Comparison of ENCODE assay signal across 8 cellular contexts in the genomic region with DNA sequence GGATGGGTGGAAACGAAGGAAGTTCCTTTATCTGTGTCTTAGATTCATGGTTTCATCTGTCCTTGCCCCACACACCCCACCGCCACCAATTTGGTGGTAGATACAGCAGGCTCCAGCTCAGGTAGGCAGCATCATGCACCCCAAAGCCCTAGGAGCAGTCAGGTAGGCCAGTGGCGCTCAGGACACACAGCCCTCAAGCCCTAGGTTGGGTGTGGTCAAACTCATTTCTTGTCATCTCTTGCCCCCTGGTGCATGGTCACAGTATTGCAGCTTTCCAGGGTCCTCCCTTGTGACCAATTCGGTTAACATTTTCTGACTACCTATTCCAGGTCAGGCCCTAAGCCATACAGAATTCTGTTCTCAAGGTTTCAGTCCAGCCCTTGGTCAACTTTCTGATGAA. TPM values are rescaled to one million over a fixed set of nuclear protein-coding genes. Genes with fewer than 3 reads are reported as not detected.
DNase-seq lines count a peak whose midpoint lies in the region; ATAC-seq and TF ChIP-seq lines count a peak whose summit lies in the region.

No MANE protein-coding gene starts in this region.

- H3K27ac ChIP-seq in OCI-LY3 (ENCODE audit: low read length) = no peak overlapping the region

- H2AFZ ChIP-seq in OCI-LY3 (ENCODE audit: low read depth, low read length) = no peak overlapping the region

- H3K27me3 ChIP-seq in OCI-LY3 (ENCODE audit: low read depth, low read length) = no peaks in the 10 kb centered on the region; the same call in 1 of the 2 replicates

- DNase-seq in ACHN = peak; percentile 34
- DNase-seq in activated T-cell treated with anti-CD3 and anti-CD28 coated beads, Interleukin-2, amount 50 U/mL, for 72 hours = peak; percentile 69 to 70
- peak; percentile 76 for DNase-seq in glutamatergic neuron
- peak; percentile 50 for DNase-seq in stimulated activated CD4-positive, alpha-beta T cell treated with anti-CD3 and anti-CD28 coated beads, Interleukin-12 subunit alpha, Interleukin-12 subunit beta, amount 100 ng/mL, for 4 hours

- peaks cover 49% of the 10 kb centered on the region for H3K27me3 Mint-ChIP-seq in activated T-cell treated with anti-CD3 and anti-CD28 coated beads, Interleukin-2, amount 50 U/mL, for 72 hours (ENCODE audit: low read depth)
- H3K27me3 Mint-ChIP-seq in glutamatergic neuron (ENCODE audit: unreplicated experiment) = peaks cover 3% of the 10 kb centered on the region

- ATAC-seq in HG02981 (IDR thresholded peaks at IDR 0.05; ENCODE audit: unreplicated experiment) (peak; percentile 72), GM19397 (IDR thresholded peaks at IDR 0.05; ENCODE audit: unreplicated experiment) (no peak)
- peak; percentile 60 to 62 for ATAC-seq in activated T-cell treated with anti-CD3 and anti-CD28 coated beads, Interleukin-2, amount 50 U/mL, for 72 hours (replicated peaks in 1 of 2)

- H3K4me1 Mint-ChIP-seq in activated T-cell treated with anti-CD3 and anti-CD28 coated beads, Interleukin-2, amount 50 U/mL, for 72 hours (ENCODE audit: low read depth) = no peaks in the 10 kb centered on the region
- peaks cover 4% of the 10 kb centered on the region for H3K4me1 Mint-ChIP-seq in glutamatergic neuron (ENCODE audit: low read depth, unreplicated experiment)

- TF ChIP-seq CTCF in GM12874 (IDR thresholded peaks at IDR 0.05; ENCODE audit: insufficient read depth, low read depth, low read length) (peak; percentile 65), OCI-LY3 (IDR thresholded peaks at IDR 0.05; ENCODE audit: low read depth, low read length) (peak; percentile 63), glutamatergic neuron (IDR thresholded peaks at IDR 0.05; ENCODE audit: partially characterized antibody, unreplicated experiment) (peak; percentile 86)

- H3K4me3 Mint-ChIP-seq in activated T-cell treated with anti-CD3 and anti-CD28 coated beads, Interleukin-2, amount 50 U/mL, for 72 hours = no peak overlapping the region
- H3K4me3 Mint-ChIP-seq in glutamatergic neuron (ENCODE audit: unreplicated experiment) = no peak overlapping the region

- H3K79me2 ChIP-seq in OCI-LY3 (ENCODE audit: low read length) = no peaks in the 10 kb centered on the region

- in situ Hi-C loops in ACHN (cut with HindIII; ENCODE audit: low pct_ligation_motif_present, low pct_unique_long_range_greater_than_20kb, low sequenced_read_pairs) = no loop called here

- H3K4me2 ChIP-seq in OCI-LY3 (ENCODE audit: low read length) = no peak overlapping the region

- no peak overlapping the region for H3K9ac ChIP-seq in OCI-LY3 (ENCODE audit: low read length)

- H3K9me3 Mint-ChIP-seq in activated T-cell treated with anti-CD3 and anti-CD28 coated beads, Interleukin-2, amount 50 U/mL, for 72 hours = no peaks in the 10 kb centered on the region
- H3K9me3 Mint-ChIP-seq in glutamatergic neuron (ENCODE audit: unreplicated experiment) = no peaks in the 10 kb centered on the region

- H3K27ac Mint-ChIP-seq in activated T-cell treated with anti-CD3 and anti-CD28 coated beads, Interleukin-2, amount 50 U/mL, for 72 hours = no peak overlapping the region
- H3K27ac Mint-ChIP-seq in glutamatergic neuron (ENCODE audit: unreplicated experiment) = no peak overlapping the region

- H3K36me3 ChIP-seq in OCI-LY3 (replicated peaks; ENCODE audit: low read depth, low read length) = no peaks in the 10 kb centered on the region

- H3K9me3 ChIP-seq in OCI-LY3 (ENCODE audit: insufficient read depth, low read length) = no peaks in the 10 kb centered on the region

- no peaks in the 10 kb centered on the region for H4K20me1 ChIP-seq in OCI-LY3 (ENCODE audit: insufficient read depth, low read length)

- no peaks in the 10 kb centered on the region for H3K4me1 ChIP-seq in OCI-LY3 (ENCODE audit: low read length)

- no peaks in the 10 kb centered on the region for H3K36me3 Mint-ChIP-seq in activated T-cell treated with anti-CD3 and anti-CD28 coated beads, Interleukin-2, amount 50 U/mL, for 72 hours (ENCODE audit: insufficient read depth in 2 of 2)
- no peaks in the 10 kb centered on the region for H3K36me3 Mint-ChIP-seq in glutamatergic neuron (ENCODE audit: unreplicated experiment)

- no peak overlapping the region for H3K4me3 ChIP-seq in OCI-LY3 (ENCODE audit: low read length)

RNA-seq across cellular contexts. Expression of gene PRRG3, which starts 14.5 kb away (rescaled TPM):
- total RNA-seq in activated T-cell treated with anti-CD3 and anti-CD28 coated beads, Interleukin-2, amount 50 U/mL, for 72 hours = not detected
- 2.0 TPM for total RNA-seq in glutamatergic neuron (ENCODE audit: unreplicated experiment)

RNA-seq across cellular contexts. Expression of gene FATE1, which starts 35.0 kb away (rescaled TPM):
- total RNA-seq in activated T-cell treated with anti-CD3 and anti-CD28 coated beads, Interleukin-2, amount 50 U/mL, for 72 hours = not detected
- total RNA-seq in glutamatergic neuron (ENCODE audit: unreplicated experiment) = not detected

RNA-seq across cellular contexts. Expression of gene CNGA2, which starts 53.7 kb away (rescaled TPM):
- total RNA-seq in activated T-cell treated with anti-CD3 and anti-CD28 coated beads, Interleukin-2, amount 50 U/mL, for 72 hours = not detected
- not detected for total RNA-seq in glutamatergic neuron (ENCODE audit: unreplicated experiment)
